Comparison of ENCODE assay signal across 9 cellular contexts in the genomic region with DNA sequence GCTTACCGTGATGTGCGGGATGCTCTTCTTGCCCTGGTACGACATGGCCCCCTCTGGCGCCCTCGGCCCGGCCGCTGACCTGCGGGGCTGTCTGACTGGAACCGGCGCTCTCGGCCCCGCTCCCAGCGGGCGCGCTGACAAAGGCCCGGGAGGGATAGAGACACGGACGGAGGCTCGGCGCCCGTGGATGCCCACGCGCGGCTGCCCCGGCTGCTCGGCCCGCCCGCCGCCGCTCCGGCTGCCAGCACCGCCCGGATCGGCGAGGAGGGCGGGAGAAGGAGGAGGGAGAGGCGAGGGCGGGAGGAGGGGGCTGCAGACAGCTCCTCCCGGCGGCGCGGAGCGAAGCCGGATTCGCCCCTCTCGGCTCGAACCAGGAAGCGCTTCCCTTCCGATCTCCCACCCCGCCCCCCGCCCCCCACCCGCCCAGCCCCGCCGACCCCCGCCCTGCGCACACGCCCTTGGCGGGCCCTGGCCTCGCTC. TPM values are rescaled to one million over a fixed set of nuclear protein-coding genes. Genes with fewer than 3 reads are reported as not detected.
A peak's percentile ranks its signal among the peaks of the same experiment; 100 is the strongest.
DNase-seq lines count a peak whose midpoint lies in the region; TF ChIP-seq lines count a peak whose summit lies in the region.
"Had no signal": no experiment of that assay in that cellular context is flagged by ENCODE, and none has a peak within 500 bp of the region (broad histone marks: within the 10 kb centered on the region; RNA-seq: fewer than 3 reads in every experiment).

No MANE protein-coding gene starts in this region.

- no peak for TF ChIP-seq CTCF in left ventricle myocardium inferior (IDR thresholded peaks at IDR 0.05; ENCODE audit: borderline replicate concordance)

- H3K9me3 ChIP-seq in left ventricle myocardium inferior (replicated peaks): no peaks in the 10 kb centered on the region
- H3K9me3 ChIP-seq: SJSA1 had no signal

- DNase-seq in Daoy (ENCODE audit: low read depth) (peak; percentile 58), NCI-H526 treated with DMSO at 0.1 percent for 48 hours (lab: John Stamatoyannopoulos, UW) (peak; percentile 43), left ventricle myocardium inferior (no peak), retina (peak; percentile 78), activated T-cell treated with anti-CD3 and anti-CD28 coated beads for 4 hours (no peak), NAMALWA (ENCODE audit: low spot score) (no peak), NK-92 (lab: John Stamatoyannopoulos, UW; ENCODE audit: unreplicated experiment) (no peak), activated gamma-delta T cell treated with Interleukin-2 at 50 U/mL for 16 hours (no peak)

- no peaks in the 10 kb centered on the region for H3K36me3 ChIP-seq in left ventricle myocardium inferior
- H3K36me3 ChIP-seq: SJSA1 had no signal

- peak overlapping the region; percentile 71 for H3K4me3 ChIP-seq in left ventricle myocardium inferior
- H3K4me3 ChIP-seq: SJSA1 had no signal

- peak overlapping the region; percentile 19 for H3K27ac ChIP-seq in left ventricle myocardium inferior (replicated peaks)
- H3K27ac ChIP-seq: SJSA1 had no signal

- H3K4me1 ChIP-seq in left ventricle myocardium inferior: peaks cover 35% of the 10 kb centered on the region
- H3K4me1 ChIP-seq: SJSA1 had no signal

- peaks cover 98% of the 10 kb centered on the region for H3K27me3 ChIP-seq in left ventricle myocardium inferior (ENCODE audit: low read depth)

- intact Hi-C loops in left ventricle myocardium inferior (cut with micrococcal nuclease): no loop called here

RNA-seq across cellular contexts. Expression of gene CRMP1, which starts 4.6 kb away (rescaled TPM):
- total RNA-seq in Daoy (2014; rRNA removed; shearing (Covaris generic)): 14.1 and 17.1 TPM in 2 replicates
- 1.4 TPM for total RNA-seq in left ventricle myocardium inferior
- total RNA-seq: SJSA1 had no signal

Comparison
In these comparisons a context has a peak if more than half of its experiments do, and no peak if none do; other contexts are left out.
1. DNase-seq: peak in Daoy (single experiment), NCI-H526 treated with DMSO at 0.1 percent for 48 hours (single experiment) and retina (single experiment); none in left ventricle myocardium inferior (single experiment), activated T-cell treated with anti-CD3 and anti-CD28 coated beads for 4 hours (single experiment), NAMALWA (single experiment), NK-92 (single experiment) and activated gamma-delta T cell treated with Interleukin-2 at 50 U/mL for 16 hours (single experiment).